Comparison of ENCODE assay signal across 26 cellular contexts in the genomic region with DNA sequence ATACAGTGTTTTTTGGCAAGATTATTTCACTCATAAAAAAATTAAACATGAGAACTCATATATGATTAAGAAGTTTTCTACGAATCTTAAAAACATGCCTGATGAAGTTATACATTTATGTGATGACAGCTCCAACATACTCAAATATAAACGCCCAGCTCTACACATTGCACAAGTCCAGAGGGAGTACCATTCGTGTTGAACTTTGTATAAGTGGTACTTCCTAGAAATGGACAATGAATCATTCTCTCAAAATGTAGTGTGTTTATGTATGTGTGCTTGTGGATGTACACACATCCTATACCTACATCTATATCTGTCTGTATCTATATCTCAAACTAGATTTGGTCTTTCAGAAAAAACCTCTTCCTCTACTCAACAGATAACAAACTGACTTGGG.
DNase-seq lines count a peak whose midpoint lies in the region; ATAC-seq, FAIRE-seq and TF ChIP-seq lines count a peak whose summit lies in the region.
"Had no signal": no experiment of that assay in that cellular context is flagged by ENCODE, and none has a peak within 500 bp of the region (broad histone marks: within the 10 kb centered on the region; RNA-seq: fewer than 3 reads in every experiment).

No MANE protein-coding gene starts in this region.

- no peaks in the 10 kb centered on the region for H3K36me3 Mint-ChIP-seq in T-cell
- H3K36me3 Mint-ChIP-seq: activated CD8-positive, alpha-beta memory T cell treated with anti-CD3 and anti-CD28 coated beads, Interleukin-2, amount 10 ng/mL, durations not matched to agents 7 days and 5 days; activated naive CD8-positive, alpha-beta T cell had no signal

- no peaks in the 10 kb centered on the region for H3K4me1 Mint-ChIP-seq in T-cell
- H3K4me1 Mint-ChIP-seq: nephron had no signal

- no peaks in the 10 kb centered on the region for H3K9me3 Mint-ChIP-seq in T-cell
- H3K9me3 Mint-ChIP-seq: activated T-helper 1 cell treated with anti-CD3 and anti-CD28 coated beads, Interleukin-12 subunit alpha, Interleukin-12 subunit beta, Interleukin-2, Interleukin-4 antibody, amounts not matched to agents 30 ng/mL and 10 ng/mL and 1 ng/mL, durations not matched to agents 14 hours and 24 hours and 36 hours; nephron had no signal

- no peak for TF ChIP-seq CTCF in D721Med (IDR thresholded peaks at IDR 0.05; ENCODE audit: insufficient read depth, missing control alignments)

- H3K27me3 Mint-ChIP-seq in T-cell = peaks cover 4 to 8% of the 10 kb centered on the region in 2 donors
- H3K27me3 Mint-ChIP-seq: activated CD8-positive, alpha-beta memory T cell treated with anti-CD3 and anti-CD28 coated beads, Interleukin-2, amount 10 ng/mL, durations not matched to agents 7 days and 5 days had no signal

- CTCF ChIA-PET in T-cell (lab: Charles Lee) = no interaction called here

- no peak overlapping the region for H3K4me3 Mint-ChIP-seq in T-cell
- H3K4me3 Mint-ChIP-seq: activated CD8-positive, alpha-beta memory T cell treated with anti-CD3 and anti-CD28 coated beads, Interleukin-2, amount 10 ng/mL, durations not matched to agents 7 days and 5 days; activated naive CD8-positive, alpha-beta T cell; activated T-helper 1 cell treated with anti-CD3 and anti-CD28 coated beads, Interleukin-12 subunit alpha, Interleukin-12 subunit beta, Interleukin-2, Interleukin-4 antibody, amounts not matched to agents 30 ng/mL and 10 ng/mL and 1 ng/mL, durations not matched to agents 14 hours and 24 hours and 36 hours; nephron had no signal

- POLR2A ChIA-PET in T-cell (lab: Charles Lee) = no interaction called here

- no peak overlapping the region for H3K27ac Mint-ChIP-seq in T-cell
- H3K27ac Mint-ChIP-seq: activated CD8-positive, alpha-beta memory T cell treated with anti-CD3 and anti-CD28 coated beads, Interleukin-2, amount 10 ng/mL, durations not matched to agents 7 days and 5 days; activated naive CD8-positive, alpha-beta T cell; activated T-helper 1 cell treated with anti-CD3 and anti-CD28 coated beads, Interleukin-12 subunit alpha, Interleukin-12 subunit beta, Interleukin-2, Interleukin-4 antibody, amounts not matched to agents 30 ng/mL and 10 ng/mL and 1 ng/mL, durations not matched to agents 14 hours and 24 hours and 36 hours; nephron had no signal

- peak; percentile 21 for FAIRE-seq in D721Med (lab: Jason Lieb, UNC)
- FAIRE-seq: H1, HTR-8/SVneo had no signal

- peak; percentile 7 for ATAC-seq in GM18868 (IDR thresholded peaks at IDR 0.05; ENCODE audit: unreplicated experiment)
- no peak for ATAC-seq in T-cell (replicated peaks in 1 of 4)
- ATAC-seq in GM21529 (IDR thresholded peaks at IDR 0.05; ENCODE audit: unreplicated experiment) = no peak
- ATAC-seq: activated CD8-positive, alpha-beta memory T cell treated with anti-CD3 and anti-CD28 coated beads, Interleukin-2, amount 10 ng/mL, durations not matched to agents 7 days and 5 days; mucosa of descending colon; Panc1 had no signal

- DNase-seq in D721Med (ENCODE audit: insufficient read length, low spot score) = no peak
- peak; percentile 27 for DNase-seq in amniotic epithelial cell (ENCODE audit: low read depth)
- peak; percentile 59 for DNase-seq in iris pigment epithelial cell (ENCODE audit: low read depth)
- DNase-seq in middle frontal gyrus (ENCODE audit: extremely low spot score, low spot score) = no peak
- DNase-seq in T-cell = no peak
- DNase-seq in NCI-H1092 treated with DMSO at 0.1 percent for 48 hours (lab: John Stamatoyannopoulos, UW) = no peak
- DNase-seq: activated CD4-positive, alpha-beta T cell treated with anti-CD3 and anti-CD28 coated beads for 4 hours; activated CD8-positive, alpha-beta memory T cell treated with anti-CD3 and anti-CD28 coated beads, Interleukin-2, amount 10 ng/mL, durations not matched to agents 7 days and 5 days; colonic mucosa; islet precursor cell; KG1; mucosa of descending colon; NCI-H524 treated with DMSO at 0.1 percent for 48 hours; NK-92 treated with Interleukin-12 subunit alpha and Interleukin-12 subunit beta, amount 100 ng/mL, for 24 hours; stimulated activated CD4-positive, alpha-beta T cell treated with anti-CD3 and anti-CD28 coated beads, Interleukin-4, amount 100 ng/mL, for 4 hours; stimulated activated naive CD4-positive, alpha-beta T cell treated with Interleukin-2 at 50 U/mL for 16 hours; T-helper 2 cell; thyroid gland had no signal

Comparison
In these comparisons a context has a peak if more than half of its experiments do, and no peak if none do; other contexts are left out.
1. DNase-seq: peak in amniotic epithelial cell (single experiment) and iris pigment epithelial cell (single experiment); none in D721Med (single experiment), middle frontal gyrus (single experiment), T-cell (0 of 34) and NCI-H1092 treated with DMSO at 0.1 percent for 48 hours (single experiment).